ENCODE assay signal across 12 cellular contexts in genomic region chr17:61395983-61396585, GRCh38. TPM values are rescaled to one million over a fixed set of nuclear protein-coding genes. Genes with fewer than 3 reads are reported as not detected.
DNase-seq lines count a peak whose midpoint lies in the region; ATAC-seq and TF ChIP-seq lines count a peak whose summit lies in the region.
"Had no signal": no experiment of that assay in that cellular context is flagged by ENCODE, and none has a peak within 500 bp of the region (broad histone marks: within the 10 kb centered on the region; RNA-seq: fewer than 3 reads in every experiment).

No MANE protein-coding gene starts in this region.

- H3K27ac ChIP-seq in ascending aorta (peak overlapping the region; percentile 92 to 94), sigmoid colon (peak overlapping the region; percentile 32 to 92 (median 48)), OCI-LY7 (ENCODE audit: low read depth, low read length, poor library complexity, severe bottlenecking) (no peak overlapping the region)
- H3K27ac ChIP-seq: BLaER1 had no signal

- no peaks in the 10 kb centered on the region for H3K36me3 ChIP-seq in BJ (ENCODE audit: control insufficient read depth, insufficient read depth, low read length)
- H3K36me3 ChIP-seq in ascending aorta: no peaks in the 10 kb centered on the region
- no peaks in the 10 kb centered on the region for H3K36me3 ChIP-seq in iPS-15b (ENCODE audit: control insufficient read depth, insufficient read depth, low read length)
- no peaks in the 10 kb centered on the region for H3K36me3 ChIP-seq in sigmoid colon
- no peaks in the 10 kb centered on the region for H3K36me3 ChIP-seq in OCI-LY7 (ENCODE audit: insufficient read depth, low read length)
- H3K36me3 ChIP-seq: BLaER1 had no signal

- H2AFZ ChIP-seq in OCI-LY7 (ENCODE audit: low read length): no peak overlapping the region

- BruUV-seq in OCI-LY7 (replicated peaks; lab: Mats Ljungman, UMichigan): no TSS peak

- no peak for ATAC-seq in GM18505 (IDR thresholded peaks at IDR 0.05; ENCODE audit: unreplicated experiment)

- no peaks in the 10 kb centered on the region for H3K79me2 ChIP-seq in OCI-LY7 (ENCODE audit: insufficient read depth, low read depth, low read length)

- no peak overlapping the region for H3K9ac ChIP-seq in iPS-15b (ENCODE audit: low read depth, low read length)
- H3K9ac ChIP-seq: BLaER1 had no signal

- H3K9me3 Mint-ChIP-seq in T-helper 2 cell treated with Interferon-gamma antibody and Interleukin-4, amounts not matched to agents 5 μg/mL and 100 μg/mL, for 36 hours: no peaks in the 10 kb centered on the region
- H3K9me3 Mint-ChIP-seq: activated naive CD8-positive, alpha-beta T cell treated with anti-CD3 and anti-CD28 coated beads for 36 hours had no signal

- no peak overlapping the region for H3K4me3 Mint-ChIP-seq in T-helper 2 cell treated with Interferon-gamma antibody and Interleukin-4, amounts not matched to agents 5 μg/mL and 100 μg/mL, for 36 hours
- H3K4me3 Mint-ChIP-seq: activated naive CD8-positive, alpha-beta T cell treated with anti-CD3 and anti-CD28 coated beads for 36 hours had no signal

- H3K4me2 ChIP-seq in OCI-LY7 (ENCODE audit: low read length): no peak overlapping the region
- H3K4me2 ChIP-seq: BLaER1 had no signal

- DNase-seq in BJ (ENCODE audit: low read depth): no peak
- DNase-seq in ascending aorta (ENCODE audit: low spot score in 2 of 2): no peak
- no peak for DNase-seq in sigmoid colon
- no peak for DNase-seq in T-helper 2 cell treated with Interferon-gamma antibody and Interleukin-4, amounts not matched to agents 5 μg/mL and 100 μg/mL, for 36 hours (ENCODE audit: low spot score)
- no peak for DNase-seq in central memory CD4-positive, alpha-beta T cell
- no peak for DNase-seq in OCI-LY7 (ENCODE audit: low spot score)
- DNase-seq: activated CD4-positive, alpha-beta T cell treated with anti-CD3 and anti-CD28 coated beads, Interleukin-2, amount 50 U/mL, for 48 hours; activated naive CD8-positive, alpha-beta T cell treated with anti-CD3 and anti-CD28 coated beads for 36 hours; nucleus accumbens had no signal

- peaks cover 3% of the 10 kb centered on the region for H3K36me3 Mint-ChIP-seq in T-helper 2 cell treated with Interferon-gamma antibody and Interleukin-4, amounts not matched to agents 5 μg/mL and 100 μg/mL, for 36 hours (ENCODE audit: low read depth)
- H3K36me3 Mint-ChIP-seq: activated naive CD8-positive, alpha-beta T cell treated with anti-CD3 and anti-CD28 coated beads for 36 hours had no signal

- TF ChIP-seq CTCF in BJ (IDR thresholded peaks at IDR 0.05; ENCODE audit: insufficient read depth, low read depth, low read length) (no peak), ascending aorta (IDR thresholded peaks at IDR 0.05) (no peak), sigmoid colon (IDR thresholded peaks at IDR 0.05) (no peak), OCI-LY7 (conservative IDR thresholded peaks at IDR 0.05; ENCODE audit: low read length) (no peak)

- peaks cover 41% of the 10 kb centered on the region for H3K27me3 Mint-ChIP-seq in T-helper 2 cell treated with Interferon-gamma antibody and Interleukin-4, amounts not matched to agents 5 μg/mL and 100 μg/mL, for 36 hours (ENCODE audit: low read depth)

- no peak for TF ChIP-seq POLR2A in sigmoid colon (IDR thresholded peaks at IDR 0.05)
- TF ChIP-seq POLR2A in GM18505 (IDR thresholded peaks at IDR 0.05; ENCODE audit: borderline replicate concordance, extremely low read depth, insufficient read depth, insufficient read length): no peak

- TF ChIP-seq EP300 in sigmoid colon (IDR thresholded peaks at IDR 0.05): no peak

- H3K4me1 ChIP-seq in ascending aorta (peaks cover 0 to under 1% of the 10 kb centered on the region in 2 donors), iPS-15b (ENCODE audit: control insufficient read depth, insufficient read depth, low read length) (no peaks in the 10 kb centered on the region), sigmoid colon (peaks cover 0 to 47% (median 45%) of the 10 kb centered on the region in 4 donors), OCI-LY7 (ENCODE audit: insufficient read depth, low read length, poor library complexity, severe bottlenecking) (no peaks in the 10 kb centered on the region)

- 4 to 8% methylated on average over 63 of the region's 63 CpGs for WGBS in sigmoid colon, 2 donors

- intact Hi-C loops in ascending aorta (cut with DNase I): loop anchor here (5.0 kb wide), 1 partner anchor 84 kb away; no protein-coding TSS in a partner anchor
- intact Hi-C loops in sigmoid colon (cut with DNase I): no loop called here
- intact Hi-C loops in OCI-LY7 (cut with micrococcal nuclease; ENCODE audit: unreplicated experiment): no loop called here

- H3K9me2 ChIP-seq in OCI-LY7 (ENCODE audit: insufficient read depth, low read length): no peaks in the 10 kb centered on the region

- POLR2A ChIA-PET in BJ (lab: Charles Lee) (no interaction called here), OCI-LY7 (lab: Charles Lee) (no interaction called here)

- H3K4me3 ChIP-seq in BJ (ENCODE audit: low read depth, low read length) (peak overlapping the region; percentile 78), ascending aorta (peak overlapping the region; percentile 64 to 83), iPS-15b (ENCODE audit: low read depth, low read length) (peak overlapping the region; percentile 41), sigmoid colon (peak overlapping the region in 3 of 4 donors; percentile 6 to 38 (median 24)), OCI-LY7 (ENCODE audit: low read depth, low read length, poor library complexity, severe bottlenecking) (no peak overlapping the region)
- H3K4me3 ChIP-seq: BLaER1 had no signal

- no peak overlapping the region for H3K27ac Mint-ChIP-seq in T-helper 2 cell treated with Interferon-gamma antibody and Interleukin-4, amounts not matched to agents 5 μg/mL and 100 μg/mL, for 36 hours
- H3K27ac Mint-ChIP-seq: activated naive CD8-positive, alpha-beta T cell treated with anti-CD3 and anti-CD28 coated beads for 36 hours had no signal

- CTCF ChIA-PET in BJ (lab: Yijun Ruan, JAX): interaction anchor here (0.6 to 4.7 kb wide), 3 partner anchors 12 to 395 kb away, joined by 3 to 18 read pairs (median 7); no protein-coding TSS in a partner anchor
- CTCF ChIA-PET in OCI-LY7 (lab: Charles Lee; ENCODE audit: unreplicated experiment): no interaction called here

- peaks cover 4% of the 10 kb centered on the region for H3K4me1 Mint-ChIP-seq in T-helper 2 cell treated with Interferon-gamma antibody and Interleukin-4, amounts not matched to agents 5 μg/mL and 100 μg/mL, for 36 hours (ENCODE audit: low read depth)

- H3K27me3 ChIP-seq in BJ (ENCODE audit: control insufficient read depth, insufficient read depth, low read length): no peaks in the 10 kb centered on the region
- H3K27me3 ChIP-seq in ascending aorta: peaks cover 4% of the 10 kb centered on the region
- peaks cover 75% of the 10 kb centered on the region for H3K27me3 ChIP-seq in iPS-15b (ENCODE audit: control insufficient read depth, insufficient read depth, low read length)
- H3K27me3 ChIP-seq in sigmoid colon: peaks cover 47 to 65% (median 57%) of the 10 kb centered on the region in 3 donors

- H3K9me3 ChIP-seq in ascending aorta (no peaks in the 10 kb centered on the region), iPS-15b (ENCODE audit: control insufficient read depth, insufficient read depth, low read length) (no peaks in the 10 kb centered on the region), sigmoid colon (no peaks in the 10 kb centered on the region), OCI-LY7 (ENCODE audit: low read length) (no peaks in the 10 kb centered on the region)

- H4K20me1 ChIP-seq in OCI-LY7 (ENCODE audit: insufficient read depth, low read length): no peaks in the 10 kb centered on the region

RNA-seq across cellular contexts. Expression of gene TBX2, which starts 3.6 kb away (rescaled TPM):
- polyA plus RNA-seq in BJ (2011; rRNA removed): 4.3 and 7.8 TPM in 2 replicates
- polyA minus RNA-seq in BJ (2011; rRNA and poly(A)+ RNA removed): 8.2 and 9.0 TPM in 2 replicates
- total RNA-seq in ascending aorta: 100 TPM
- 1 to 10 TPM in 3 of 4 donors, under 1 TPM in 1; 0.99 to 5.3 (median 2.3) TPM for total RNA-seq in sigmoid colon
- polyA plus RNA-seq in sigmoid colon: 1 to 10 TPM; 2.3 to 5.3 (median 3.6) TPM
- total RNA-seq in OCI-LY7 (2014; rRNA removed; shearing (Covaris generic)): not detected in 2 replicates
- not detected in 2 replicates for total RNA-seq in OCI-LY7 (2022)
- total RNA-seq: activated naive CD8-positive, alpha-beta T cell treated with anti-CD3 and anti-CD28 coated beads for 36 hours had no signal

RNA-seq across cellular contexts. Expression of gene TBX4, which starts 56.1 kb away (rescaled TPM):
- polyA plus RNA-seq in BJ (2011; rRNA removed): 2.8 and 3.7 TPM in 2 replicates
- 2.3 and 2.4 TPM in 2 replicates for polyA minus RNA-seq in BJ (2011; rRNA and poly(A)+ RNA removed)
- not detected for total RNA-seq in ascending aorta
- not detected for total RNA-seq in sigmoid colon
- not detected for polyA plus RNA-seq in sigmoid colon
- total RNA-seq in OCI-LY7 (2014; rRNA removed; shearing (Covaris generic)): not detected in 2 replicates
- total RNA-seq in OCI-LY7 (2022): not detected in 2 replicates
- total RNA-seq: activated naive CD8-positive, alpha-beta T cell treated with anti-CD3 and anti-CD28 coated beads for 36 hours had no signal

Comparison
In these comparisons a context has a peak if more than half of its experiments do, and no peak if none do; other contexts are left out.
1. RNA of gene TBX2, which starts 3.6 kb away (total RNA-seq): 100 TPM in ascending aorta (single experiment); 0.99 to 5.3 TPM in sigmoid colon and not detected in OCI-LY7; every median in the first group is over 10 times any median in the second.